In genomic region chr5:10913181-10913810, GRCh38 we compare ENCODE assay signal across 12 cellular contexts.
DNase-seq lines count a peak whose midpoint lies in the region; ATAC-seq and TF ChIP-seq lines count a peak whose summit lies in the region.
"Had no signal": no experiment of that assay in that cellular context is flagged by ENCODE, and none has a peak within 500 bp of the region (broad histone marks: within the 10 kb centered on the region; RNA-seq: fewer than 3 reads in every experiment).

No MANE protein-coding gene starts in this region.

- peaks cover 7% of the 10 kb centered on the region for H3K36me3 Mint-ChIP-seq in HFFc6 (ENCODE audit: low read depth)
- no peaks in the 10 kb centered on the region for H3K36me3 Mint-ChIP-seq in activated T-helper 17 cell treated with anti-CD3 and anti-CD28 coated beads, Interleukin-2, amount 50 U/mL, for 72 hours (ENCODE audit: low read depth)

- intact Hi-C loops in dorsolateral prefrontal cortex (cut with DNase I), result no loop called here
- intact Hi-C loops in left lung (cut with DNase I), result no loop called here

- H2BK120ac ChIP-seq in mesenchymal stem cell (ENCODE audit: low read depth, low read length), result no peak overlapping the region

- peak overlapping the region in 7 of 11 experiments; percentile 36 to 68 (median 53); a peak in 12 of 22 replicates for H3K27ac ChIP-seq in BLaER1 treated with 17β-estradiol and CSF1 and Interleukin-3, amounts not matched to agents 10 nM and 100 nM
- H3K27ac ChIP-seq in mesenchymal stem cell (ENCODE audit: low read length, poor library complexity, severe bottlenecking) (no peak overlapping the region), dorsolateral prefrontal cortex (no peak overlapping the region), left lung (no peak overlapping the region)

- H3K9me3 Mint-ChIP-seq in HFFc6, result no peaks in the 10 kb centered on the region
- H3K9me3 Mint-ChIP-seq in activated T-helper 17 cell treated with anti-CD3 and anti-CD28 coated beads, Interleukin-2, amount 50 U/mL, for 72 hours, result peaks cover 12% of the 10 kb centered on the region

- H3K79me1 ChIP-seq in mesenchymal stem cell (replicated peaks; ENCODE audit: low read length, poor library complexity, severe bottlenecking), result no peaks in the 10 kb centered on the region

- H3K4me2 ChIP-seq in BLaER1 treated with 17β-estradiol and CSF1 and Interleukin-3, amounts not matched to agents 10 nM and 100 nM, result peak overlapping the region in 10 of 11 experiments; percentile 5 to 75 (median 61); a peak in 13 of 22 replicates
- H3K4me2 ChIP-seq in mesenchymal stem cell (ENCODE audit: low read length, poor library complexity, severe bottlenecking), result no peak overlapping the region

- H3K23ac ChIP-seq in mesenchymal stem cell (ENCODE audit: low read length in 2 of 2), result no peak overlapping the region

- no peaks in the 10 kb centered on the region for H3K36me3 ChIP-seq in BLaER1 treated with 17β-estradiol and CSF1 and Interleukin-3, amounts not matched to agents 10 nM and 100 nM
- H3K36me3 ChIP-seq in mesenchymal stem cell (ENCODE audit: control insufficient read depth in 1 of 2, insufficient read depth in 2 of 2, low read depth in 1 of 2, low read length in 2 of 2) (no peaks in the 10 kb centered on the region), left lung (no peaks in the 10 kb centered on the region)

- H3K9ac ChIP-seq in BLaER1 treated with 17β-estradiol and CSF1 and Interleukin-3, amounts not matched to agents 10 nM and 100 nM, result no peak overlapping the region
- peak overlapping the region; percentile 49 for H3K9ac ChIP-seq in mesenchymal stem cell (ENCODE audit: low read length)

- H2BK15ac ChIP-seq in mesenchymal stem cell (ENCODE audit: low read depth, poor library complexity, severe bottlenecking), result no peak overlapping the region

- no peak overlapping the region for H2AK5ac ChIP-seq in mesenchymal stem cell (ENCODE audit: low read length, severe bottlenecking)

- no peak overlapping the region for H3K18ac ChIP-seq in mesenchymal stem cell (ENCODE audit: low read depth in 1 of 2, low read length in 2 of 2)

- H4K91ac ChIP-seq in mesenchymal stem cell (ENCODE audit: low read length), result no peak overlapping the region

- no peaks in the 10 kb centered on the region for H4K20me1 ChIP-seq in BLaER1 treated with 17β-estradiol and CSF1 and Interleukin-3, amounts not matched to agents 10 nM and 100 nM

- no peaks in the 10 kb centered on the region for H3K9me3 ChIP-seq in BLaER1 treated with 17β-estradiol and CSF1 and Interleukin-3, amounts not matched to agents 10 nM and 100 nM (replicated peaks in 1 of 11)
- no peaks in the 10 kb centered on the region for H3K9me3 ChIP-seq in mesenchymal stem cell (ENCODE audit: control insufficient read depth, low read length)
- H3K9me3 ChIP-seq in left lung, result no peaks in the 10 kb centered on the region

- H3K4me3 Mint-ChIP-seq in HFFc6, result peak overlapping the region; percentile 70
- no peak overlapping the region for H3K4me3 Mint-ChIP-seq in activated T-helper 17 cell treated with anti-CD3 and anti-CD28 coated beads, Interleukin-2, amount 50 U/mL, for 72 hours

- no peak overlapping the region for H2BK5ac ChIP-seq in mesenchymal stem cell (ENCODE audit: low read depth, low read length, poor library complexity, severe bottlenecking)

- no peak for DNase-seq in HFFc6
- no peak for DNase-seq in mesenchymal stem cell
- no peak for DNase-seq in dorsolateral prefrontal cortex
- DNase-seq in left lung, result no peak
- DNase-seq: NCI-H1417, NCI-H187, NCI-H2107, NCI-H510A, NCI-H748 treated with DMSO at 0.1 percent for 48 hours had no signal

- H3K4me1 Mint-ChIP-seq in HFFc6 (ENCODE audit: low read depth), result peaks cover 43% of the 10 kb centered on the region
- no peaks in the 10 kb centered on the region for H3K4me1 Mint-ChIP-seq in activated T-helper 17 cell treated with anti-CD3 and anti-CD28 coated beads, Interleukin-2, amount 50 U/mL, for 72 hours

- no peak overlapping the region for H2AFZ ChIP-seq in mesenchymal stem cell (ENCODE audit: low read depth, low read length)

- 100% methylated on average over 1 of the region's 2 CpGs for WGBS in mesenchymal stem cell

- TF ChIP-seq CTCF in HFFc6 (IDR thresholded peaks at IDR 0.05), result no peak
- TF ChIP-seq CTCF in dorsolateral prefrontal cortex (IDR thresholded peaks at IDR 0.05 in 54 of 56, conservative IDR thresholded peaks at IDR 0.05 in 2 of 56; ENCODE audit: low read depth in 1 of 56, partially characterized antibody in 56 of 56), result no peak
- TF ChIP-seq CTCF in left lung (IDR thresholded peaks at IDR 0.05), result no peak

- no peak for ATAC-seq in activated T-helper 17 cell treated with anti-CD3 and anti-CD28 coated beads, Interleukin-2, amount 50 U/mL, for 72 hours (replicated peaks)
- no peak for ATAC-seq in GM19467 (IDR thresholded peaks at IDR 0.05; ENCODE audit: unreplicated experiment)
- ATAC-seq in left lung, result no peak

- no peak overlapping the region for H2BK12ac ChIP-seq in mesenchymal stem cell (ENCODE audit: low read length in 2 of 2)

- peaks cover 0 to 28% (median 12%) of the 10 kb centered on the region in 10 experiments; a peak in 14 of 20 replicates for H3K4me1 ChIP-seq in BLaER1 treated with 17β-estradiol and CSF1 and Interleukin-3, amounts not matched to agents 10 nM and 100 nM
- H3K4me1 ChIP-seq in mesenchymal stem cell (ENCODE audit: control insufficient read depth, insufficient read depth, low read depth, low read length), result no peaks in the 10 kb centered on the region
- H3K4me1 ChIP-seq in left lung, result peaks cover 0 to 7% of the 10 kb centered on the region in 2 donors

- H3K4me3 ChIP-seq in BLaER1 treated with 17β-estradiol and CSF1 and Interleukin-3, amounts not matched to agents 10 nM and 100 nM, result no peak overlapping the region; a peak in 1 of 20 replicates
- H3K4me3 ChIP-seq in mesenchymal stem cell (ENCODE audit: insufficient read depth in 1 of 2, low read depth in 1 of 2, low read length in 2 of 2) (no peak overlapping the region), dorsolateral prefrontal cortex (peak overlapping the region in 1 of 59 donors; percentile 1), left lung (no peak overlapping the region)

- H3K27me3 ChIP-seq in BLaER1 treated with 17β-estradiol and CSF1 and Interleukin-3, amounts not matched to agents 10 nM and 100 nM, result no peaks in the 10 kb centered on the region
- H3K27me3 ChIP-seq in mesenchymal stem cell (ENCODE audit: control insufficient read depth in 1 of 2, insufficient read depth in 1 of 2, low read length in 2 of 2) (no peaks in the 10 kb centered on the region), dorsolateral prefrontal cortex (no peaks in the 10 kb centered on the region), left lung (no peaks in the 10 kb centered on the region)

- no peak overlapping the region for H4K8ac ChIP-seq in mesenchymal stem cell (ENCODE audit: low read length)

- no peaks in the 10 kb centered on the region for H3K27me3 Mint-ChIP-seq in HFFc6 (ENCODE audit: insufficient read depth)
- H3K27me3 Mint-ChIP-seq in activated T-helper 17 cell treated with anti-CD3 and anti-CD28 coated beads, Interleukin-2, amount 50 U/mL, for 72 hours, result peaks cover 18% of the 10 kb centered on the region

- no peak overlapping the region for H3K14ac ChIP-seq in mesenchymal stem cell (ENCODE audit: low read length in 2 of 2)

- no peak overlapping the region for H3K4ac ChIP-seq in mesenchymal stem cell (ENCODE audit: low read depth in 1 of 2, low read length in 2 of 2)

- H3K27ac Mint-ChIP-seq in HFFc6, result peak overlapping the region; percentile 68
- H3K27ac Mint-ChIP-seq in activated T-helper 17 cell treated with anti-CD3 and anti-CD28 coated beads, Interleukin-2, amount 50 U/mL, for 72 hours, result peak overlapping the region; percentile 42

Comparison
In these comparisons a context has a peak if more than half of its experiments do, and no peak if none do; other contexts are left out.
1. H3K27ac ChIP-seq: peak in BLaER1 treated with 17β-estradiol and CSF1 and Interleukin-3, amounts not matched to agents 10 nM and 100 nM (7 of 11); none in mesenchymal stem cell (single experiment), dorsolateral prefrontal cortex (0 of 59) and left lung (0 of 2).